ENCODE assay signal across 4 cellular contexts in genomic region chr17:18732438-18732837, GRCh38. TPM values are rescaled to one million over a fixed set of nuclear protein-coding genes. Genes with fewer than 3 reads are reported as not detected.
"Had no signal": no experiment of that assay in that cellular context is flagged by ENCODE, and none has a peak within 500 bp of the region (broad histone marks: within the 10 kb centered on the region; RNA-seq: fewer than 3 reads in every experiment).

No MANE protein-coding gene starts in this region.

RNA-seq across cellular contexts. Expression of gene FBXW10, which starts 11.4 kb away (rescaled TPM):
- total RNA-seq: kidney; left ventricle myocardium superior; natural killer cell treated with Interleukin-12 subunit alpha and Interleukin-12 subunit beta and Interleukin-15 and Interleukin-18, amount 100 ng/mL, for 72 hours; suprapubic skin had no signal
